8 cellular contexts compared by ENCODE assay signal in the genomic region with DNA sequence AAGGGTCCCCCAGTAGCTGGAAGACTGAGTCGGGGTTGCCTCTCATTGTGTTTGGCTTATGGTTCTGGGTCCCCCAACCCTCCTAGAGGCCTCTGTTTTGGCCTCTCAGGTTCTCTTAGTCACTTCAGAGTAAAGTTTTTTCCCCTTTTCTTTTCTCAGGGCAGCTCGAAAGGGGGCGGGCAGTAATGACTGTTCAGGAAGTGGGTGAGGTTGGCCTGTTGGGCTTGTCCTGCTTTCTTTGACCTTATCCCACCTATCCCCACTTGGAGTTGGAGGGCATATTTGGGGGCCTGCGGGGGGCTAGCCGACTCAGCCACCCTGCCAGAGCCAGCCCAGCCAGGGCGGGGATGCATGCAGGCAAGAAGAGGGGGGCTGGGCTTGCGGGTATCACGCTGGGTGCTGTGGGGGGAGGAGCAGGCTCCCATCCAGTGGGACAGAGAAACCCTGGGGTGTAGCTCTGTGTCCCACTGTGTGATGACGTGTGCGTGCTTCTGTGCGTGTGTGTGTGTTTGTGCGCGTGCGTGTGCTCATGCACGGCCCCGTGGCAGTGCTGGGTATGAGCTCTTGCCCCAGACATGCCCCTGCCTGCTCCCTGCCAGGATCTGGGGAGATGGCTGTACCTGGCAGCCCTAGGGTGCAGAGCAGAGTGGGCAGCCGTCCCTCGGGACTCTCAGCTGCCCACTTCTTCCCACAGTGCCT. TPM values are rescaled to one million over a fixed set of nuclear protein-coding genes. Genes with fewer than 3 reads are reported as not detected.
DNase-seq lines count a peak whose midpoint lies in the region; ATAC-seq, FAIRE-seq and TF ChIP-seq lines count a peak whose summit lies in the region.

No MANE protein-coding gene starts in this region.

- H3K4me3 Mint-ChIP-seq in T-helper 1 cell treated with Interleukin-12 subunit alpha and Interleukin-12 subunit beta and Interleukin-4 antibody, amounts not matched to agents 30 μg/mL and 1 μg/mL, for 36 hours: no peak overlapping the region
- peak overlapping the region; percentile 86 for H3K4me3 Mint-ChIP-seq in astrocyte (ENCODE audit: unreplicated experiment)

- intact Hi-C loops in A673 (cut with micrococcal nuclease; ENCODE audit: unreplicated experiment): no loop called here

- peaks cover 8% of the 10 kb centered on the region for H3K36me3 ChIP-seq in A673 (ENCODE audit: insufficient read depth, low read length, poor library complexity, severe bottlenecking)
- H3K36me3 ChIP-seq in astrocyte (ENCODE audit: insufficient read depth, low read length): peaks cover 6% of the 10 kb centered on the region
- H3K36me3 ChIP-seq in kidney epithelial cell (ENCODE audit: control insufficient read depth, insufficient read depth, low read length): peaks cover 1% of the 10 kb centered on the region

- H3K27me3 ChIP-seq in A673 (replicated peaks; ENCODE audit: insufficient read depth, low read depth, low read length, poor library complexity) (no peaks in the 10 kb centered on the region), astrocyte (ENCODE audit: insufficient read depth, low read length) (no peaks in the 10 kb centered on the region), kidney epithelial cell (ENCODE audit: control insufficient read depth, insufficient read depth, low read length) (no peaks in the 10 kb centered on the region)

- H3K9me3 ChIP-seq in A673 (ENCODE audit: low read depth, low read length, poor library complexity, severe bottlenecking) (no peaks in the 10 kb centered on the region), astrocyte (ENCODE audit: insufficient read depth, low read depth, low read length) (no peaks in the 10 kb centered on the region)

- peaks cover 16% of the 10 kb centered on the region for H4K20me1 ChIP-seq in astrocyte (ENCODE audit: insufficient read depth, low read length)

- peaks cover 62% of the 10 kb centered on the region for H3K79me2 ChIP-seq in astrocyte (ENCODE audit: insufficient read depth, low read length)

- H3K27ac Mint-ChIP-seq in T-helper 1 cell treated with Interleukin-12 subunit alpha and Interleukin-12 subunit beta and Interleukin-4 antibody, amounts not matched to agents 30 μg/mL and 1 μg/mL, for 36 hours: peak overlapping the region; percentile 99
- H3K27ac Mint-ChIP-seq in astrocyte (ENCODE audit: unreplicated experiment): peak overlapping the region; percentile 92

- H3K4me3 ChIP-seq in A673 (ENCODE audit: low read depth, low read length, poor library complexity, severe bottlenecking) (peak overlapping the region; percentile 62), astrocyte (ENCODE audit: insufficient read depth, low read depth, low read length) (peak overlapping the region; percentile 86), kidney epithelial cell (ENCODE audit: low read depth, low read length) (peak overlapping the region; percentile 60)

- H3K27me3 Mint-ChIP-seq in T-helper 1 cell treated with Interleukin-12 subunit alpha and Interleukin-12 subunit beta and Interleukin-4 antibody, amounts not matched to agents 30 μg/mL and 1 μg/mL, for 36 hours (ENCODE audit: low read depth): no peaks in the 10 kb centered on the region
- H3K27me3 Mint-ChIP-seq in astrocyte (ENCODE audit: low read depth, unreplicated experiment): no peaks in the 10 kb centered on the region

- POLR2A ChIA-PET in A673 (lab: Charles Lee; ENCODE audit: low non-redundant PET): interaction anchor here (0.6 kb wide), 1 partner anchor 10 kb away, joined by 6 read pairs; no protein-coding TSS in a partner anchor

- CTCF ChIA-PET in A673 (lab: Charles Lee): interaction anchor here (1.6 kb wide), 1 partner anchor 9 kb away, joined by 12 read pairs; no protein-coding TSS in a partner anchor

- FAIRE-seq in astrocyte (lab: Jason Lieb, UNC): peak; percentile 39

- peak overlapping the region; percentile 99 for H3K27ac ChIP-seq in A673 (ENCODE audit: low read depth, low read length, poor library complexity, severe bottlenecking)
- H3K27ac ChIP-seq in astrocyte (ENCODE audit: low read depth, low read length): peak overlapping the region; percentile 92

- peaks cover 37% of the 10 kb centered on the region for H3K4me1 Mint-ChIP-seq in T-helper 1 cell treated with Interleukin-12 subunit alpha and Interleukin-12 subunit beta and Interleukin-4 antibody, amounts not matched to agents 30 μg/mL and 1 μg/mL, for 36 hours (ENCODE audit: low read depth)
- H3K4me1 Mint-ChIP-seq in astrocyte (ENCODE audit: low read depth, unreplicated experiment): peaks cover 22% of the 10 kb centered on the region

- peak overlapping the region; percentile 100 for H3K4me2 ChIP-seq in astrocyte (ENCODE audit: low read length)

- TF ChIP-seq CTCF in A673 (conservative IDR thresholded peaks at IDR 0.05; ENCODE audit: low read depth, low read length): no peak
- no peak for TF ChIP-seq CTCF in astrocyte (IDR thresholded peaks at IDR 0.05; ENCODE audit: insufficient read depth, low read depth, low read length)
- TF ChIP-seq CTCF in kidney epithelial cell (IDR thresholded peaks at IDR 0.05; ENCODE audit: insufficient read depth, low read length, poor library complexity, severe bottlenecking): no peak

- H3K36me3 Mint-ChIP-seq in T-helper 1 cell treated with Interleukin-12 subunit alpha and Interleukin-12 subunit beta and Interleukin-4 antibody, amounts not matched to agents 30 μg/mL and 1 μg/mL, for 36 hours (ENCODE audit: low read depth): peaks cover 17% of the 10 kb centered on the region
- peaks cover 9% of the 10 kb centered on the region for H3K36me3 Mint-ChIP-seq in astrocyte (ENCODE audit: low read depth, unreplicated experiment)

- H3K4me1 ChIP-seq in A673 (ENCODE audit: insufficient read depth, low read length, poor library complexity, severe bottlenecking): peaks cover 18% of the 10 kb centered on the region
- peaks cover 30% of the 10 kb centered on the region for H3K4me1 ChIP-seq in astrocyte (ENCODE audit: insufficient read depth, low read length)

- no TSS peak for BruUV-seq in A673 (replicated peaks; lab: Mats Ljungman, UMichigan)

- H2AFZ ChIP-seq in astrocyte (ENCODE audit: low read depth, low read length): no peak overlapping the region

- DNase-seq in A673 (ENCODE audit: low spot score): peak; percentile 72
- DNase-seq in GM19240 (ENCODE audit: insufficient read length, low spot score): peak; percentile 58
- peak; percentile 58 for DNase-seq in astrocyte (ENCODE audit: low read depth)
- no peak for DNase-seq in kidney epithelial cell (ENCODE audit: low read depth)
- DNase-seq in stimulated activated CD4-positive, alpha-beta T cell treated with anti-CD3 and anti-CD28 coated beads, Interleukin-4, amount 100 ng/mL, for 1 hour: peak; percentile 64
- DNase-seq in dedifferentiated amniotic fluid mesenchymal stem cell (ENCODE audit: extremely low spot score): no peak

- H3K9me3 Mint-ChIP-seq in T-helper 1 cell treated with Interleukin-12 subunit alpha and Interleukin-12 subunit beta and Interleukin-4 antibody, amounts not matched to agents 30 μg/mL and 1 μg/mL, for 36 hours: no peaks in the 10 kb centered on the region
- no peaks in the 10 kb centered on the region for H3K9me3 Mint-ChIP-seq in astrocyte (ENCODE audit: unreplicated experiment)

- H3K9ac ChIP-seq in astrocyte (ENCODE audit: low read length): peak overlapping the region; percentile 95

- ATAC-seq in GM18907 (IDR thresholded peaks at IDR 0.05; ENCODE audit: unreplicated experiment): no peak

RNA-seq across cellular contexts. Expression of gene CIC, which starts 1.4 kb away (rescaled TPM):
- total RNA-seq in A673 (2021) (75.8 and 80.3 TPM in 2 replicates), astrocyte (73.4 and 78.5 TPM in 2 replicates), kidney epithelial cell (39.4 and 41.7 TPM in 2 replicates)

RNA-seq across cellular contexts. Expression of gene ERF, which starts 15.6 kb away (rescaled TPM):
- total RNA-seq in A673 (2021) (149 and 164 TPM in 2 replicates), astrocyte (108 TPM in 2 replicates), kidney epithelial cell (31.6 and 48.8 TPM in 2 replicates)

RNA-seq across cellular contexts. Expression of gene GSK3A, which starts 28.1 kb away (rescaled TPM):
- total RNA-seq in A673 (2021) (67.8 and 70.1 TPM in 2 replicates), astrocyte (49.5 and 50.3 TPM in 2 replicates), kidney epithelial cell (27.3 and 36.1 TPM in 2 replicates)

RNA-seq across cellular contexts. Expression of gene PRR19, which starts 31.4 kb away (rescaled TPM):
- 2.5 and 3.6 TPM in 2 replicates for total RNA-seq in A673 (2021)
- total RNA-seq in astrocyte: 1.3 and 1.4 TPM in 2 replicates
- total RNA-seq in kidney epithelial cell: 0.55 and 0.92 TPM in 2 replicates

RNA-seq across cellular contexts. Expression of gene PAFAH1B3, which starts 31.9 kb away (rescaled TPM):
- total RNA-seq in A673 (2021) (151 and 166 TPM in 2 replicates), astrocyte (44.1 and 51.8 TPM in 2 replicates), kidney epithelial cell (106 and 113 TPM in 2 replicates)

Comparison
In these comparisons a context has a peak if more than half of its experiments do, and no peak if none do; other contexts are left out.
1. DNase-seq: peak in A673 (single experiment), GM19240 (single experiment), astrocyte (single experiment) and stimulated activated CD4-positive, alpha-beta T cell treated with anti-CD3 and anti-CD28 coated beads, Interleukin-4, amount 100 ng/mL, for 1 hour (single experiment); none in kidney epithelial cell (single experiment) and dedifferentiated amniotic fluid mesenchymal stem cell (single experiment).
2. Peak in every context shown above with its lines, with median percentiles within 50 percentile points of each other: H3K4me3 ChIP-seq.